15 cellular contexts compared by ENCODE assay signal in the genomic region with DNA sequence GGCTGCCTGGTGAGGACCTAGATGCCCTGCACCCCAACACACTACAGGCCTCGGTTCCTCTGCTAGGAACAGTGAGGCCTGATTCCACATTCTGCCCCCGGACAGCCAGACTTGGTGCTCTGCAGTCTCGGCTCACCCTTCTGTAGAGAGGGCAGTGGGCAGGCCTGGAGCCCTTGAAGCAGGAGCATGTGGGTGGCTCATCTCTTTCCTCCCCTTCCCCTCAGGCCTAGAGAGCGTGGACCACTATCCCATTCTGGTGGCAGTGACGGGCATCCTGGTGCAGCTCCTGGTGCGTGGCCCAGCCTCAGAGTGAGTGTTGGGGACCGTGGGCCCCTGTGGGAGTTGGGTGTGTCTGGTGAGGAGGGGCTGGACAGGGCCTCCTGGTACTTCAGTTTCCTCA. TPM values are rescaled to one million over a fixed set of nuclear protein-coding genes. Genes with fewer than 3 reads are reported as not detected.
"Had no signal": no experiment of that assay in that cellular context is flagged by ENCODE, and none has a peak within 500 bp of the region (broad histone marks: within the 10 kb centered on the region; RNA-seq: fewer than 3 reads in every experiment).

No MANE protein-coding gene starts in this region.

- H3K27me3 Mint-ChIP-seq: activated CD8-positive, alpha-beta T cell treated with anti-CD3 and anti-CD28 coated beads for 36 hours; memory B cell; naive thymus-derived CD8-positive, alpha-beta T cell had no signal

- H3K4me3 Mint-ChIP-seq: activated CD8-positive, alpha-beta T cell treated with anti-CD3 and anti-CD28 coated beads for 36 hours; memory B cell had no signal

- H3K27me3 ChIP-seq: gastroesophageal sphincter, heart right ventricle, tibial artery, vagina had no signal

- DNase-seq: activated CD4-positive, alpha-beta T cell treated with anti-CD3 and anti-CD28 coated beads for 4 hours; activated CD8-positive, alpha-beta T cell treated with anti-CD3 and anti-CD28 coated beads for 36 hours; activated naive CD4-positive, alpha-beta T cell; activated T-cell treated with anti-CD3 and anti-CD28 coated beads, Interleukin-2, amount 50 U/mL, for 48 hours; heart right ventricle; naive thymus-derived CD8-positive, alpha-beta T cell; stimulated activated CD4-positive, alpha-beta T cell treated with anti-CD3 and anti-CD28 coated beads, Interleukin-2, amount 100 ng/mL, for 48 hours; stimulated activated naive CD4-positive, alpha-beta T cell had no signal

- H3K27ac Mint-ChIP-seq: activated CD8-positive, alpha-beta T cell treated with anti-CD3 and anti-CD28 coated beads for 36 hours; memory B cell had no signal

- H3K27ac ChIP-seq: gastroesophageal sphincter, heart right ventricle, SK-N-MC, tibial artery, vagina, VCaP had no signal

- H3K9me3 ChIP-seq: gastroesophageal sphincter, heart right ventricle, tibial artery, vagina had no signal

- H3K9me3 Mint-ChIP-seq: activated CD8-positive, alpha-beta T cell treated with anti-CD3 and anti-CD28 coated beads for 36 hours; memory B cell; naive thymus-derived CD8-positive, alpha-beta T cell had no signal

- H3K4me3 ChIP-seq: gastroesophageal sphincter, heart right ventricle, SK-N-MC, tibial artery, vagina had no signal

RNA-seq across cellular contexts. Expression of gene AMIGO3, which starts 3.3 kb away (rescaled TPM):
- total RNA-seq: dermis microvascular lymphatic vessel endothelial cell, vagina had no signal
